ENCODE assay signal across 1 cellular context in genomic region chr1:21175670-21176581, GRCh38.
A peak's percentile ranks its signal among the peaks of the same experiment; 100 is the strongest.
TF ChIP-seq lines count a peak whose summit lies in the region.

No MANE protein-coding gene starts in this region.

TF ChIP-seq in HepG2, 621 proteins besides CTCF, POLR2A, EP300 and RAD21 (continued from another document):
- TF ChIP-seq ZBTB39 (CRISPR knock-in tag; IDR thresholded peaks at IDR 0.05) = no peak
- TF ChIP-seq NBN (conservative IDR thresholded peaks at IDR 0.05) = no peak
- no peak for TF ChIP-seq ZNF839 (CRISPR knock-in tag; IDR thresholded peaks at IDR 0.05; ENCODE audit: borderline replicate concordance)
- TF ChIP-seq ZNF564 (CRISPR knock-in tag; IDR thresholded peaks at IDR 0.05) = peak; percentile 16; the same call in 1 of the 2 replicates
- TF ChIP-seq KDM2A (CRISPR knock-in tag; IDR thresholded peaks at IDR 0.05; ENCODE audit: borderline replicate concordance, low read depth) = peak; percentile 2
- TF ChIP-seq HOMEZ (CRISPR knock-in tag; IDR thresholded peaks at IDR 0.05; ENCODE audit: low read depth) = no peak
- 0 out of 2 replicates have a peak, but pooled peaks have one; percentile 21 for TF ChIP-seq ETS1 (CRISPR knock-in tag; IDR thresholded peaks at IDR 0.05)
- TF ChIP-seq KMT2B (CRISPR knock-in tag; IDR thresholded peaks at IDR 0.05) = 0 out of 2 replicates have a peak, but pooled peaks have one; percentile 13
- no peak for TF ChIP-seq JUND (CRISPR knock-in tag; IDR thresholded peaks at IDR 0.05)
- no peak for TF ChIP-seq PRDM15 (CRISPR knock-in tag; IDR thresholded peaks at IDR 0.05)
- peak; percentile 90 for TF ChIP-seq ZBTB10 (CRISPR knock-in tag; IDR thresholded peaks at IDR 0.05; ENCODE audit: borderline replicate concordance)
- TF ChIP-seq SAP130 (CRISPR knock-in tag; IDR thresholded peaks at IDR 0.05; ENCODE audit: low read depth) = peak; percentile 39; the same call in 1 of the 2 replicates
- no peak for TF ChIP-seq ETV6 (CRISPR knock-in tag; conservative IDR thresholded peaks at IDR 0.05)
- no peak for TF ChIP-seq TBX3 (IDR thresholded peaks at IDR 0.05; ENCODE audit: borderline replicate concordance)
- no peak for TF ChIP-seq TARDBP (CRISPR knock-in tag; IDR thresholded peaks at IDR 0.05)
